27 cellular contexts compared by ENCODE assay signal in genomic region chr18:57910134-57910533, GRCh38.
"Had no signal": no experiment of that assay in that cellular context is flagged by ENCODE, and none has a peak within 500 bp of the region (broad histone marks: within the 10 kb centered on the region; RNA-seq: fewer than 3 reads in every experiment).

No MANE protein-coding gene starts in this region.

- FAIRE-seq: colon, frontal cortex had no signal

- DNase-seq: activated CD4-positive, CD25-positive, alpha-beta regulatory T cell treated with anti-CD3 and anti-CD28 coated beads, Interleukin-2, amount 50 U/mL, for 72 hours; activated CD8-positive, alpha-beta memory T cell treated with anti-CD3 and anti-CD28 coated beads, Interleukin-2, amount 50 U/mL, for 4 hours; activated effector memory CD4-positive, alpha-beta T cell treated with anti-CD3 and anti-CD28 coated beads, Interleukin-2, amount 50 U/mL, for 16 hours; activated T-cell treated with anti-CD3 and anti-CD28 coated beads, Interleukin-2, amount 50 U/mL, for 1 hour; adrenal gland; aorta; central memory CD4-positive, alpha-beta T cell; effector CD4-positive, alpha-beta T cell; esophagus squamous epithelium; midbrain; naive thymus-derived CD8-positive, alpha-beta T cell; right lobe of liver; stimulated activated CD4-positive, alpha-beta T cell treated with anti-CD3 and anti-CD28 coated beads, Interleukin-1b, Interleukin-23, amount 100 ng/mL, for 48 hours; stimulated activated CD4-positive, alpha-beta T cell treated with anti-CD3 and anti-CD28 coated beads, Interleukin-4, amount 100 ng/mL, for 4 hours; stimulated activated naive B cell treated with anti-CD40 and anti-IgM and Interleukin-4, amounts not matched to agents 10 μg/mL and 1 μg/mL and 100 μg/mL, for 72 hours; stomach had no signal

- H3K4me1 ChIP-seq: suprapubic skin had no signal

- H3K27me3 ChIP-seq: adrenal gland, esophagus squamous epithelium, right lobe of liver, stomach, suprapubic skin, tibial nerve had no signal

- H3K36me3 ChIP-seq: adrenal gland, esophagus squamous epithelium, right lobe of liver, stomach, suprapubic skin, tibial nerve had no signal

- H3K4me3 Mint-ChIP-seq: activated CD4-positive, alpha-beta memory T cell treated with anti-CD3 and anti-CD28 coated beads for 36 hours; activated CD4-positive, alpha-beta T cell treated with anti-CD3 and anti-CD28 coated beads, Interleukin-2, amount 10 ng/mL, durations not matched to agents 24 days and 14 days; activated naive CD4-positive, alpha-beta T cell treated with anti-CD3 and anti-CD28 coated beads for 36 hours; activated naive CD8-positive, alpha-beta T cell treated with anti-CD3 and anti-CD28 coated beads for 36 hours; activated T-helper 1 cell treated with anti-CD3 and anti-CD28 coated beads, Interleukin-12 subunit alpha, Interleukin-12 subunit beta, Interleukin-2, Interleukin-4 antibody, amounts not matched to agents 30 ng/mL and 10 ng/mL and 1 ng/mL, durations not matched to agents 14 hours and 24 hours and 36 hours; memory B cell; naive thymus-derived CD8-positive, alpha-beta T cell; stimulated activated naive B cell treated with anti-CD40 and anti-IgM and Interleukin-4, amounts not matched to agents 10 μg/mL and 1 μg/mL and 100 μg/mL, for 72 hours had no signal

- H3K9me3 ChIP-seq: adrenal gland, esophagus squamous epithelium, right lobe of liver, stomach, suprapubic skin, tibial nerve had no signal

- H3K4me1 Mint-ChIP-seq: activated CD4-positive, alpha-beta T cell treated with anti-CD3 and anti-CD28 coated beads, Interleukin-2, amount 10 ng/mL, durations not matched to agents 24 days and 14 days; activated naive CD8-positive, alpha-beta T cell treated with anti-CD3 and anti-CD28 coated beads for 36 hours; memory B cell; naive thymus-derived CD8-positive, alpha-beta T cell; stimulated activated naive B cell treated with anti-CD40 and anti-IgM and Interleukin-4, amounts not matched to agents 10 μg/mL and 1 μg/mL and 100 μg/mL, for 72 hours had no signal

- H3K9me3 Mint-ChIP-seq: activated CD4-positive, alpha-beta memory T cell treated with anti-CD3 and anti-CD28 coated beads for 36 hours; activated CD4-positive, alpha-beta T cell treated with anti-CD3 and anti-CD28 coated beads, Interleukin-2, amount 10 ng/mL, durations not matched to agents 24 days and 14 days; activated naive CD4-positive, alpha-beta T cell treated with anti-CD3 and anti-CD28 coated beads for 36 hours; activated naive CD8-positive, alpha-beta T cell treated with anti-CD3 and anti-CD28 coated beads for 36 hours; activated T-helper 1 cell treated with anti-CD3 and anti-CD28 coated beads, Interleukin-12 subunit alpha, Interleukin-12 subunit beta, Interleukin-2, Interleukin-4 antibody, amounts not matched to agents 30 ng/mL and 10 ng/mL and 1 ng/mL, durations not matched to agents 14 hours and 24 hours and 36 hours; memory B cell; naive thymus-derived CD8-positive, alpha-beta T cell; stimulated activated naive B cell treated with anti-CD40 and anti-IgM and Interleukin-4, amounts not matched to agents 10 μg/mL and 1 μg/mL and 100 μg/mL, for 72 hours had no signal

- ATAC-seq: naive thymus-derived CD8-positive, alpha-beta T cell had no signal

- H3K36me3 Mint-ChIP-seq: activated CD4-positive, alpha-beta memory T cell treated with anti-CD3 and anti-CD28 coated beads for 36 hours; activated naive CD8-positive, alpha-beta T cell treated with anti-CD3 and anti-CD28 coated beads for 36 hours; brain; naive thymus-derived CD8-positive, alpha-beta T cell; stimulated activated naive B cell treated with anti-CD40 and anti-IgM and Interleukin-4, amounts not matched to agents 10 μg/mL and 1 μg/mL and 100 μg/mL, for 72 hours had no signal

- H3K27ac ChIP-seq: adrenal gland, right lobe of liver, stomach, suprapubic skin, tibial nerve had no signal

- H3K27ac Mint-ChIP-seq: activated CD4-positive, alpha-beta memory T cell treated with anti-CD3 and anti-CD28 coated beads for 36 hours; activated CD4-positive, alpha-beta T cell treated with anti-CD3 and anti-CD28 coated beads, Interleukin-2, amount 10 ng/mL, durations not matched to agents 24 days and 14 days; activated naive CD4-positive, alpha-beta T cell treated with anti-CD3 and anti-CD28 coated beads for 36 hours; activated naive CD8-positive, alpha-beta T cell treated with anti-CD3 and anti-CD28 coated beads for 36 hours; activated T-helper 1 cell treated with anti-CD3 and anti-CD28 coated beads, Interleukin-12 subunit alpha, Interleukin-12 subunit beta, Interleukin-2, Interleukin-4 antibody, amounts not matched to agents 30 ng/mL and 10 ng/mL and 1 ng/mL, durations not matched to agents 14 hours and 24 hours and 36 hours; memory B cell; naive thymus-derived CD8-positive, alpha-beta T cell had no signal

- H3K4me3 ChIP-seq: adrenal gland, esophagus squamous epithelium, right lobe of liver, stomach, suprapubic skin, tibial nerve had no signal
